30 cellular contexts compared by ENCODE assay signal in genomic region chr7:98705620-98706019, GRCh38.
"Had no signal": no experiment of that assay in that cellular context is flagged by ENCODE, and none has a peak within 500 bp of the region (broad histone marks: within the 10 kb centered on the region; RNA-seq: fewer than 3 reads in every experiment).

No MANE protein-coding gene starts in this region.

- DNase-seq: naive B cell; naive thymus-derived CD8-positive, alpha-beta T cell; nephron progenitor cell; pancreas; psoas muscle; right cardiac atrium; right lobe of liver; spleen; stimulated activated CD4-positive, alpha-beta T cell treated with anti-CD3 and anti-CD28 coated beads, Interleukin-12 subunit alpha, Interleukin-12 subunit beta, amount 100 ng/mL, for 4 hours; stimulated activated CD4-positive, alpha-beta T cell treated with anti-CD3 and anti-CD28 coated beads, Interleukin-1b, Interleukin-23, amount 100 ng/mL, for 48 hours; stimulated activated CD4-positive, alpha-beta T cell treated with anti-CD3 and anti-CD28 coated beads, Interleukin-4, amount 100 ng/mL, for 1 hour; stimulated activated CD4-positive, alpha-beta T cell treated with anti-CD3 and anti-CD28 coated beads, Interleukin-4, amount 100 ng/mL, for 4 hours; stimulated activated CD8-positive, alpha-beta memory T cell treated with anti-CD3 and anti-CD28 coated beads, Interleukin-4, amount 100 ng/mL, for 48 hours; stimulated activated naive CD4-positive, alpha-beta T cell; stimulated activated naive CD8-positive, alpha-beta T cell treated with anti-CD3 and anti-CD28 coated beads, Interleukin-15, amount 100 ng/mL, for 72 hours; stimulated activated naive CD8-positive, alpha-beta T cell treated with anti-CD3 and anti-CD28 coated beads, Interleukin-15, Interleukin-2, amounts not matched to agents 100 U/mL and 50 U/mL, for 24 hours; substantia nigra; testis; transverse colon; upper lobe of right lung; uterus had no signal

- H3K27ac Mint-ChIP-seq: naive thymus-derived CD8-positive, alpha-beta T cell; natural killer cell treated with Interleukin-12 subunit alpha and Interleukin-12 subunit beta and Interleukin-15 and Interleukin-18, amount 100 ng/mL, for 72 hours; nephron progenitor cell; progenitor cell of endocrine pancreas; stimulated activated memory B cell treated with anti-CD40 and anti-IgM and Interleukin-4, amounts not matched to agents 10 μg/mL and 1 μg/mL and 100 μg/mL, for 72 hours; stimulated activated naive CD8-positive, alpha-beta T cell treated with anti-CD3 and anti-CD28 coated beads, Interleukin-15, amount 100 ng/mL, for 72 hours; type B pancreatic cell had no signal

- ATAC-seq: naive thymus-derived CD8-positive, alpha-beta T cell; natural killer cell treated with Interleukin-12 subunit alpha and Interleukin-12 subunit beta and Interleukin-15 and Interleukin-18, amount 100 ng/mL, for 72 hours; pancreas; psoas muscle; right cardiac atrium; right lobe of liver; stimulated activated memory B cell treated with anti-CD40 and anti-IgM and Interleukin-4, amounts not matched to agents 10 μg/mL and 1 μg/mL and 100 μg/mL, for 72 hours; stimulated activated naive CD8-positive, alpha-beta T cell treated with anti-CD3 and anti-CD28 coated beads, Interleukin-15, amount 100 ng/mL, for 72 hours; stimulated activated naive CD8-positive, alpha-beta T cell treated with anti-CD3 and anti-CD28 coated beads, Interleukin-15, Interleukin-2, amounts not matched to agents 100 U/mL and 50 U/mL, for 24 hours; upper lobe of right lung had no signal

- H3K4me1 ChIP-seq: pancreas, psoas muscle, right lobe of liver, spleen, suprapubic skin, testis, tibial artery, transverse colon, upper lobe of right lung, uterus had no signal

- H3K36me3 ChIP-seq: pancreas, right lobe of liver, spleen, suprapubic skin, tibial artery, transverse colon, upper lobe of right lung, uterus had no signal

- H3K9me3 ChIP-seq: pancreas, psoas muscle, right lobe of liver, spleen, suprapubic skin, testis, tibial artery, transverse colon, upper lobe of right lung, uterus had no signal

- H3K4me1 Mint-ChIP-seq: naive B cell; naive thymus-derived CD8-positive, alpha-beta T cell; nephron progenitor cell; stimulated activated memory B cell treated with anti-CD40 and anti-IgM and Interleukin-4, amounts not matched to agents 10 μg/mL and 1 μg/mL and 100 μg/mL, for 72 hours; stimulated activated naive CD8-positive, alpha-beta T cell treated with anti-CD3 and anti-CD28 coated beads, Interleukin-15, amount 100 ng/mL, for 72 hours had no signal

- H3K9me3 Mint-ChIP-seq: natural killer cell treated with Interleukin-12 subunit alpha and Interleukin-12 subunit beta and Interleukin-15 and Interleukin-18, amount 100 ng/mL, for 72 hours; nephron progenitor cell; neural crest cell; stimulated activated naive CD8-positive, alpha-beta T cell treated with anti-CD3 and anti-CD28 coated beads, Interleukin-15, amount 100 ng/mL, for 72 hours; type B pancreatic cell had no signal

- FAIRE-seq: pancreas had no signal

- H3K4me2 ChIP-seq: smooth muscle cell had no signal

- H3K36me3 Mint-ChIP-seq: naive thymus-derived CD8-positive, alpha-beta T cell; natural killer cell treated with Interleukin-12 subunit alpha and Interleukin-12 subunit beta and Interleukin-15 and Interleukin-18, amount 100 ng/mL, for 72 hours; stimulated activated memory B cell treated with anti-CD40 and anti-IgM and Interleukin-4, amounts not matched to agents 10 μg/mL and 1 μg/mL and 100 μg/mL, for 72 hours; type B pancreatic cell had no signal

- H3K27me3 Mint-ChIP-seq: stimulated activated naive CD8-positive, alpha-beta T cell treated with anti-CD3 and anti-CD28 coated beads, Interleukin-15, amount 100 ng/mL, for 72 hours had no signal

- H3K27me3 ChIP-seq: pancreas, right lobe of liver, testis, upper lobe of right lung, uterus had no signal

- H3K27ac ChIP-seq: pancreas, psoas muscle, right lobe of liver, skin epidermis, spleen, suprapubic skin, testis, tibial artery, transverse colon, upper lobe of right lung, uterus had no signal

- H3K4me3 Mint-ChIP-seq: naive B cell; naive thymus-derived CD8-positive, alpha-beta T cell; natural killer cell treated with Interleukin-12 subunit alpha and Interleukin-12 subunit beta and Interleukin-15 and Interleukin-18, amount 100 ng/mL, for 72 hours; nephron progenitor cell; neural crest cell; stimulated activated memory B cell treated with anti-CD40 and anti-IgM and Interleukin-4, amounts not matched to agents 10 μg/mL and 1 μg/mL and 100 μg/mL, for 72 hours; stimulated activated naive CD8-positive, alpha-beta T cell treated with anti-CD3 and anti-CD28 coated beads, Interleukin-15, amount 100 ng/mL, for 72 hours; type B pancreatic cell had no signal

- H3K4me3 ChIP-seq: pancreas, psoas muscle, right lobe of liver, skin epidermis, smooth muscle cell, spleen, suprapubic skin, testis, tibial artery, transverse colon, upper lobe of right lung, uterus had no signal
